1 cellular context compared by ENCODE assay signal in the genomic region with DNA sequence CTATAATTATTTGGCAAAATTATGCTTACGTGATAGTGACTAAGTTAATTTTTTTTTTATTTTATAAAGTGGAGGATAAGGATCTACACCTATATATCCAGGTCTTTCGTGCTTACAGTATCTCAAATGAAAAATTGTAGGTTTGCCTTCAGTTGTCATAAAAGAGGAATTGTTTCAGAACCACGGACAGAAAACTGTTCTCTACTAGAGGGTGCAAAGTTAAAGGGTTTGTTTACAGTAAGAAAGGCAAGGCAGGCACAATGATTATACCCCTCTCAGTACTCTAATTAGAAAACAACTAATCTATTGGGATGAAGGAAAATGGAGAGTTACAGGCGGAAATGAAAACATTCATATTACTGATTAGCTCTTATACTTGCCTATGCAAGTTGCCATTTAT.
TF ChIP-seq lines count a peak whose summit lies in the region.

No MANE protein-coding gene starts in this region.

TF ChIP-seq in WTC11, 78 proteins besides CTCF, POLR2A, EP300 and RAD21 (continued from another document):
- no peak for TF ChIP-seq KAT7 (CRISPR knock-in tag; IDR thresholded peaks at IDR 0.05; ENCODE audit: borderline replicate concordance)
- TF ChIP-seq, protein P1, sequence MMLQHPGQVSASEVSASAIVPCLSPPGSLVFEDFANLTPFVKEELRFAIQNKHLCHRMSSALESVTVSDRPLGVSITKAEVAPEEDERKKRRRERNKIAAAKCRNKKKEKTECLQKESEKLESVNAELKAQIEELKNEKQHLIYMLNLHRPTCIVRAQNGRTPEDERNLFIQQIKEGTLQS (CRISPR knock-in tag; conservative IDR thresholded peaks at IDR 0.05): no peak
- no peak for TF ChIP-seq ZNF317 (CRISPR knock-in tag; IDR thresholded peaks at IDR 0.05; ENCODE audit: borderline replicate concordance, low read depth)
- no peak for TF ChIP-seq ZNF263 (CRISPR knock-in tag; IDR thresholded peaks at IDR 0.05; ENCODE audit: low read depth)
- TF ChIP-seq NFE2L1 (CRISPR knock-in tag; IDR thresholded peaks at IDR 0.05): no peak
- no peak for TF ChIP-seq ZNF138 (CRISPR knock-in tag; conservative IDR thresholded peaks at IDR 0.05)
- TF ChIP-seq, protein P2, sequence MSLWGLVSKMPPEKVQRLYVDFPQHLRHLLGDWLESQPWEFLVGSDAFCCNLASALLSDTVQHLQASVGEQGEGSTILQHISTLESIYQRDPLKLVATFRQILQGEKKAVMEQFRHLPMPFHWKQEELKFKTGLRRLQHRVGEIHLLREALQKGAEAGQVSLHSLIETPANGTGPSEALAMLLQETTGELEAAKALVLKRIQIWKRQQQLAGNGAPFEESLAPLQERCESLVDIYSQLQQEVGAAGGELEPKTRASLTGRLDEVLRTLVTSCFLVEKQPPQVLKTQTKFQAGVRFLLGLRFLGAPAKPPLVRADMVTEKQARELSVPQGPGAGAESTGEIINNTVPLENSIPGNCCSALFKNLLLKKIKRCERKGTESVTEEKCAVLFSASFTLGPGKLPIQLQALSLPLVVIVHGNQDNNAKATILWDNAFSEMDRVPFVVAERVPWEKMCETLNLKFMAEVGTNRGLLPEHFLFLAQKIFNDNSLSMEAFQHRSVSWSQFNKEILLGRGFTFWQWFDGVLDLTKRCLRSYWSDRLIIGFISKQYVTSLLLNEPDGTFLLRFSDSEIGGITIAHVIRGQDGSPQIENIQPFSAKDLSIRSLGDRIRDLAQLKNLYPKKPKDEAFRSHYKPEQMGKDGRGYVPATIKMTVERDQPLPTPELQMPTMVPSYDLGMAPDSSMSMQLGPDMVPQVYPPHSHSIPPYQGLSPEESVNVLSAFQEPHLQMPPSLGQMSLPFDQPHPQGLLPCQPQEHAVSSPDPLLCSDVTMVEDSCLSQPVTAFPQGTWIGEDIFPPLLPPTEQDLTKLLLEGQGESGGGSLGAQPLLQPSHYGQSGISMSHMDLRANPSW (CRISPR knock-in tag; conservative IDR thresholded peaks at IDR 0.05; ENCODE audit: low read depth): no peak
- TF ChIP-seq TP53 (CRISPR knock-in tag; IDR thresholded peaks at IDR 0.05): no peak
- no peak for TF ChIP-seq ERG (CRISPR knock-in tag; IDR thresholded peaks at IDR 0.05)
- TF ChIP-seq ZNF232 (CRISPR knock-in tag; IDR thresholded peaks at IDR 0.05): no peak
- TF ChIP-seq, protein P3, sequence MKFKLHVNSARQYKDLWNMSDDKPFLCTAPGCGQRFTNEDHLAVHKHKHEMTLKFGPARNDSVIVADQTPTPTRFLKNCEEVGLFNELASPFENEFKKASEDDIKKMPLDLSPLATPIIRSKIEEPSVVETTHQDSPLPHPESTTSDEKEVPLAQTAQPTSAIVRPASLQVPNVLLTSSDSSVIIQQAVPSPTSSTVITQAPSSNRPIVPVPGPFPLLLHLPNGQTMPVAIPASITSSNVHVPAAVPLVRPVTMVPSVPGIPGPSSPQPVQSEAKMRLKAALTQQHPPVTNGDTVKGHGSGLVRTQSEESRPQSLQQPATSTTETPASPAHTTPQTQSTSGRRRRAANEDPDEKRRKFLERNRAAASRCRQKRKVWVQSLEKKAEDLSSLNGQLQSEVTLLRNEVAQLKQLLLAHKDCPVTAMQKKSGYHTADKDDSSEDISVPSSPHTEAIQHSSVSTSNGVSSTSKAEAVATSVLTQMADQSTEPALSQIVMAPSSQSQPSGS (CRISPR knock-in tag; IDR thresholded peaks at IDR 0.05; ENCODE audit: borderline replicate concordance, low read depth): no peak
